Comparison of ENCODE assay signal across 26 cellular contexts in the genomic region with DNA sequence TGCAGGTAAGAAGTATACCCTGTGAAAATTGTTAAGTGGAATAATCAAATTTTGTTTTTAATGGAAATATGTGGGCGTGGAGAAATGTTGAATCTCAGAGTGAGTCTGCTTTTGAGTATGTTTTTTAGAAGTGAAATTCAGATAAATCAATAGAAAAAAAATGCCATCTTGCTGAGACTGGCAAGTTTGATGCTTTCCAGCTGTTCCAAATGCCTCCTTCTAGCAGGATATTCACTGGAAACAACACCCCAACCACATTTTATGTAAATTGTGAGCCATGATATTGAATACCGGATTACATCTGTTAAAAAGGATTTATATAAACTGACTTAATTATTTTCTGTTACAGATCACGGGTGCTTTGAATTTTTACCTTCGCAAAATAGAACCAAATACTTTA.
"Had no signal": no experiment of that assay in that cellular context is flagged by ENCODE, and none has a peak within 500 bp of the region (broad histone marks: within the 10 kb centered on the region; RNA-seq: fewer than 3 reads in every experiment).

No MANE protein-coding gene starts in this region.

- H3K4me3 ChIP-seq: breast epithelium had no signal

- H3K4me1 ChIP-seq: breast epithelium had no signal

- H3K36me3 ChIP-seq: breast epithelium had no signal

- H3K4me1 Mint-ChIP-seq: activated naive CD8-positive, alpha-beta T cell treated with anti-CD3 and anti-CD28 coated beads, Interleukin-2, amount 10 ng/mL, durations not matched to agents 7 days and 5 days; WTC11 had no signal

- H3K4me3 Mint-ChIP-seq: activated CD8-positive, alpha-beta T cell treated with anti-CD3 and anti-CD28 coated beads, Interleukin-2, amount 10 ng/mL, durations not matched to agents 7 days and 5 days; activated naive CD8-positive, alpha-beta T cell treated with anti-CD3 and anti-CD28 coated beads, Interleukin-2, amount 10 ng/mL, durations not matched to agents 7 days and 5 days; T-helper 1 cell treated with Interleukin-12 subunit alpha and Interleukin-12 subunit beta and Interleukin-4 antibody, amounts not matched to agents 30 μg/mL and 1 μg/mL, for 36 hours; WTC11 had no signal

- H3K27ac Mint-ChIP-seq: activated CD8-positive, alpha-beta T cell treated with anti-CD3 and anti-CD28 coated beads, Interleukin-2, amount 10 ng/mL, durations not matched to agents 7 days and 5 days; activated naive CD8-positive, alpha-beta T cell treated with anti-CD3 and anti-CD28 coated beads, Interleukin-2, amount 10 ng/mL, durations not matched to agents 7 days and 5 days; T-helper 1 cell treated with Interleukin-12 subunit alpha and Interleukin-12 subunit beta and Interleukin-4 antibody, amounts not matched to agents 30 μg/mL and 1 μg/mL, for 36 hours; WTC11 had no signal

- H3K9me3 ChIP-seq: breast epithelium had no signal

- H3K36me3 Mint-ChIP-seq: activated naive CD8-positive, alpha-beta T cell treated with anti-CD3 and anti-CD28 coated beads, Interleukin-2, amount 10 ng/mL, durations not matched to agents 7 days and 5 days; WTC11 had no signal

- H3K27ac ChIP-seq: breast epithelium had no signal

- DNase-seq: activated CD4-positive, alpha-beta T cell treated with anti-CD3 and anti-CD28 coated beads for 48 hours; activated CD4-positive, alpha-beta T cell treated with anti-CD3 and anti-CD28 coated beads, Interleukin-2, amount 50 U/mL, for 4 hours; activated CD4-positive, CD25-positive, alpha-beta regulatory T cell treated with anti-CD3 and anti-CD28 coated beads, Interleukin-2, amount 50 U/mL, for 72 hours; activated CD8-positive, alpha-beta memory T cell treated with anti-CD3 and anti-CD28 coated beads, Interleukin-2, amount 50 U/mL, for 48 hours; activated CD8-positive, alpha-beta T cell treated with anti-CD3 and anti-CD28 coated beads, Interleukin-2, amount 10 ng/mL, durations not matched to agents 7 days and 5 days; activated naive CD4-positive, alpha-beta T cell treated with anti-CD3 and anti-CD28 coated beads, Interleukin-2, amount 50 U/mL, for 16 hours; activated naive CD8-positive, alpha-beta T cell treated with anti-CD3 and anti-CD28 coated beads, Interleukin-2, amount 10 ng/mL, durations not matched to agents 7 days and 5 days; activated T-cell treated with anti-CD3 and anti-CD28 coated beads, Interleukin-2, amount 50 U/mL, for 1 hour; aorta; caudate nucleus; KG1; MV-4-11; NCI-H1092 treated with DMSO at 0.1 percent for 48 hours; NCI-H1417 treated with DMSO at 0.1 percent for 48 hours; NCI-H1694; NCI-H2029; NCI-H345; NCI-H510A; NCI-H526 treated with DMSO at 0.1 percent for 48 hours; NCI-H82; NK-92 treated with Interleukin-12 subunit alpha and Interleukin-12 subunit beta, amount 100 ng/mL, for 24 hours; OCI-M1; RPMI8226 had no signal

- H3K9me3 Mint-ChIP-seq: activated naive CD8-positive, alpha-beta T cell treated with anti-CD3 and anti-CD28 coated beads, Interleukin-2, amount 10 ng/mL, durations not matched to agents 7 days and 5 days; T-helper 1 cell treated with Interleukin-12 subunit alpha and Interleukin-12 subunit beta and Interleukin-4 antibody, amounts not matched to agents 30 μg/mL and 1 μg/mL, for 36 hours; WTC11 had no signal

- H3K27me3 ChIP-seq: breast epithelium had no signal
